ENCODE assay signal across 27 cellular contexts in genomic region chr1:227265891-227266290, GRCh38.
"Had no signal": no experiment of that assay in that cellular context is flagged by ENCODE, and none has a peak within 500 bp of the region (broad histone marks: within the 10 kb centered on the region; RNA-seq: fewer than 3 reads in every experiment).

No MANE protein-coding gene starts in this region.

- H3K27ac ChIP-seq: coronary artery, epithelial cell of prostate, esophagus squamous epithelium, gastrocnemius medialis, heart right ventricle, left lung, lower lobe of right lung had no signal

- H3K4me3 ChIP-seq: coronary artery, esophagus squamous epithelium, gastrocnemius medialis, heart right ventricle, left lung, lower lobe of right lung, mucosa of descending colon had no signal

- H3K27me3 ChIP-seq: esophagus squamous epithelium, gastrocnemius medialis, heart right ventricle, left lung had no signal

- DNase-seq: dermis blood vessel endothelial cell; effector CD8-positive, alpha-beta T cell; effector memory CD8-positive, alpha-beta T cell; endodermal cell; erythroblast; esophagus squamous epithelium; foreskin fibroblast; foreskin melanocyte; gastrocnemius medialis; glutamatergic neuron; head of caudate nucleus; heart right ventricle; hippocampal formation; left cardiac atrium; left ventricle myocardium superior; lower lobe of right lung; mesenchymal stem cell; mucosa of descending colon; naive B cell had no signal

- ATAC-seq: effector memory CD8-positive, alpha-beta T cell; esophagus mucosa; gastrocnemius medialis; heart right ventricle; left cardiac atrium; left lung; left ventricle myocardium superior; lower lobe of right lung; mucosa of descending colon had no signal

- FAIRE-seq: colon, endometrium, islet of Langerhans, keratinocyte had no signal
